24 cellular contexts compared by ENCODE assay signal in genomic region chr20:50433001-50433400, GRCh38.
DNase-seq lines count a peak whose midpoint lies in the region; ATAC-seq, FAIRE-seq and TF ChIP-seq lines count a peak whose summit lies in the region.
"Had no signal": no experiment of that assay in that cellular context is flagged by ENCODE, and none has a peak within 500 bp of the region (broad histone marks: within the 10 kb centered on the region; RNA-seq: fewer than 3 reads in every experiment).

No MANE protein-coding gene starts in this region.

- intact Hi-C loops in activated T-helper 1 cell treated with anti-CD3 and anti-CD28 coated beads, Interleukin-12 subunit alpha, Interleukin-12 subunit beta, Interleukin-2, Interleukin-4 antibody, amounts not matched to agents 30 ng/mL and 10 ng/mL and 1 ng/mL, durations not matched to agents 14 hours and 24 hours and 36 hours (cut with micrococcal nuclease) = no loop called here

- H3K27me3 ChIP-seq in endodermal cell (ENCODE audit: control insufficient read depth, insufficient read depth, low read length, poor library complexity, severe bottlenecking) = no peaks in the 10 kb centered on the region
- no peaks in the 10 kb centered on the region for H3K27me3 ChIP-seq in trophoblast cell (ENCODE audit: insufficient read depth, low read length)
- H3K27me3 ChIP-seq: SJCRH30 had no signal

- POLR2A ChIA-PET in A549 (lab: Yijun Ruan, JAX) = no interaction called here
- POLR2A ChIA-PET in RWPE1 (lab: Yijun Ruan, JAX; ENCODE audit: low non-redundant PET) = interaction anchor here (0.6 kb wide), 1 partner anchor 111 kb away, joined by 3 read pairs; no protein-coding TSS in a partner anchor

- H3K27me3 Mint-ChIP-seq in endodermal cell (ENCODE audit: insufficient read depth) = no peaks in the 10 kb centered on the region
- H3K27me3 Mint-ChIP-seq in activated T-helper 1 cell treated with anti-CD3 and anti-CD28 coated beads, Interleukin-12 subunit alpha, Interleukin-12 subunit beta, Interleukin-2, Interleukin-4 antibody, amounts not matched to agents 30 ng/mL and 10 ng/mL and 1 ng/mL, durations not matched to agents 14 hours and 24 hours and 36 hours (ENCODE audit: insufficient read depth) = peaks cover 11% of the 10 kb centered on the region

- no peaks in the 10 kb centered on the region for H3K9me3 Mint-ChIP-seq in endodermal cell
- no peaks in the 10 kb centered on the region for H3K9me3 Mint-ChIP-seq in activated T-helper 1 cell treated with anti-CD3 and anti-CD28 coated beads, Interleukin-12 subunit alpha, Interleukin-12 subunit beta, Interleukin-2, Interleukin-4 antibody, amounts not matched to agents 30 ng/mL and 10 ng/mL and 1 ng/mL, durations not matched to agents 14 hours and 24 hours and 36 hours
- H3K9me3 Mint-ChIP-seq: CD8-positive, alpha-beta memory T cell; HFFc6 had no signal

- CTCF ChIA-PET in A549 (lab: Yijun Ruan, JAX) (interaction anchor here (0.9 to 1.2 kb wide), 3 partner anchors 10 to 34 kb away, joined by 3 to 4 read pairs (median 4); no protein-coding TSS in a partner anchor), RWPE1 (lab: Yijun Ruan, JAX) (interaction anchor here (0.6 kb wide), 1 partner anchor 254 kb away, joined by 3 read pairs; no protein-coding TSS in a partner anchor)

- DNase-seq in A549 (ENCODE audit: low read depth in 1 of 2, low spot score in 1 of 2) (no peak), RWPE1 (ENCODE audit: low spot score) (no peak), endodermal cell (no peak), trophoblast cell (no peak)
- DNase-seq in activated T-helper 1 cell treated with anti-CD3 and anti-CD28 coated beads, Interleukin-12 subunit alpha, Interleukin-12 subunit beta, Interleukin-2, Interleukin-4 antibody, amounts not matched to agents 30 ng/mL and 10 ng/mL and 1 ng/mL, durations not matched to agents 14 hours and 24 hours and 36 hours (ENCODE audit: low spot score) = no peak
- DNase-seq: 8988T; CD8-positive, alpha-beta memory T cell; DMS53; GDM1; HFFc6; KG1; NCI-H1694; NCI-H2081; NCI-H2171; NCI-H345; NCI-H524; NCI-H774; NK-92 treated with Interleukin-12 subunit alpha and Interleukin-12 subunit beta, amount 100 ng/mL, for 24 hours had no signal

- ATAC-seq in A549 (no peak), GM18505 (IDR thresholded peaks at IDR 0.05; ENCODE audit: unreplicated experiment) (no peak), esophagus mucosa (no peak)
- ATAC-seq: Panc1 had no signal

- no peak overlapping the region for H3K18ac ChIP-seq in trophoblast cell (ENCODE audit: low read length)

- no peaks in the 10 kb centered on the region for H3K79me1 ChIP-seq in trophoblast cell (ENCODE audit: low read length)

- H4K8ac ChIP-seq in trophoblast cell (ENCODE audit: low read depth, low read length) = no peak overlapping the region

- H4K12ac ChIP-seq in trophoblast cell (ENCODE audit: low read depth, low read length) = no peak overlapping the region

- H3K27ac ChIP-seq in A549 (peak overlapping the region; percentile 90 to 94), RWPE1 (peak overlapping the region; percentile 100), endodermal cell (ENCODE audit: low read depth, low read length) (no peak overlapping the region), trophoblast cell (ENCODE audit: low read depth, low read length) (no peak overlapping the region)
- H3K27ac ChIP-seq: C4-2B, SJCRH30 had no signal

- H3K9me3 ChIP-seq in A549 = no peaks in the 10 kb centered on the region
- no peaks in the 10 kb centered on the region for H3K9me3 ChIP-seq in endodermal cell (ENCODE audit: control insufficient read depth, low read length)
- H3K9me3 ChIP-seq in trophoblast cell (ENCODE audit: insufficient read depth, low read depth, low read length) = no peaks in the 10 kb centered on the region
- H3K9me3 ChIP-seq: SJCRH30 had no signal

- no peak overlapping the region for H2AFZ ChIP-seq in trophoblast cell (ENCODE audit: insufficient read depth, low read length, poor library complexity)

- 94% methylated on average over 3 of the region's 3 CpGs for WGBS in A549 (ENCODE audit: missing lambda C conversion rate)
- WGBS in endodermal cell (ENCODE audit: insufficient coverage in 1 of 2, insufficient read length in 1 of 2), 2 experiments = 95 to 100% methylated on average over 3 of the region's 3 CpGs
- no CpG with 5 or more reads among the region's 3 CpGs for WGBS in trophoblast cell (ENCODE audit: extremely low coverage, insufficient coverage, insufficient read length)

- H3K36me3 ChIP-seq in endodermal cell (ENCODE audit: control insufficient read depth, insufficient read depth, low read length) = no peaks in the 10 kb centered on the region
- no peaks in the 10 kb centered on the region for H3K36me3 ChIP-seq in trophoblast cell (ENCODE audit: control insufficient read depth in 1 of 2, insufficient read depth in 2 of 2, low read length in 2 of 2)
- H3K36me3 ChIP-seq: SJCRH30 had no signal

- TF ChIP-seq RAD21 in A549 (conservative IDR thresholded peaks at IDR 0.05 in 1 of 2, IDR thresholded peaks at IDR 0.05 in 1 of 2) = no peak

- no peak overlapping the region for H3K23ac ChIP-seq in trophoblast cell (ENCODE audit: low read length)

- no peak overlapping the region for H2BK120ac ChIP-seq in trophoblast cell (ENCODE audit: insufficient read depth, low read length, poor library complexity)

- TF ChIP-seq POLR2A in A549 (IDR thresholded peaks at IDR 0.05; ENCODE audit: low read length) (no peak), GM18505 (IDR thresholded peaks at IDR 0.05; ENCODE audit: borderline replicate concordance, extremely low read depth, insufficient read depth, insufficient read length) (no peak)

- no peak for FAIRE-seq in A549 (lab: Jason Lieb, UNC)
- FAIRE-seq: D721Med had no signal

- H3K4me2 ChIP-seq in A549 (no peak overlapping the region), trophoblast cell (ENCODE audit: low read length) (no peak overlapping the region)

- H2AK5ac ChIP-seq in trophoblast cell (ENCODE audit: low read length) = no peak overlapping the region

- H3K4ac ChIP-seq in trophoblast cell (ENCODE audit: low read depth, low read length) = no peak overlapping the region

- no peak overlapping the region for H2BK5ac ChIP-seq in trophoblast cell (ENCODE audit: low read depth, low read length, poor library complexity)

- no peak for TF ChIP-seq CTCF in A549 (IDR thresholded peaks at IDR 0.05)
- no peak for TF ChIP-seq CTCF in RWPE1 (conservative IDR thresholded peaks at IDR 0.05; ENCODE audit: low read depth)
- no peak for TF ChIP-seq CTCF in endodermal cell (conservative IDR thresholded peaks at IDR 0.05)

- TF ChIP-seq EP300 in A549 (IDR thresholded peaks at IDR 0.05) = no peak

- no peak overlapping the region for H3K9ac ChIP-seq in endodermal cell (ENCODE audit: extremely low read depth, low read length, poor library complexity, severe bottlenecking)
- no peak overlapping the region for H3K9ac ChIP-seq in trophoblast cell (ENCODE audit: low read length)

- H3K27ac Mint-ChIP-seq in endodermal cell = peak overlapping the region; percentile 15
- no peak overlapping the region for H3K27ac Mint-ChIP-seq in activated T-helper 1 cell treated with anti-CD3 and anti-CD28 coated beads, Interleukin-12 subunit alpha, Interleukin-12 subunit beta, Interleukin-2, Interleukin-4 antibody, amounts not matched to agents 30 ng/mL and 10 ng/mL and 1 ng/mL, durations not matched to agents 14 hours and 24 hours and 36 hours
- H3K27ac Mint-ChIP-seq: HFFc6 had no signal

- H3K4me3 Mint-ChIP-seq in endodermal cell = no peak overlapping the region
- H3K4me3 Mint-ChIP-seq in activated T-helper 1 cell treated with anti-CD3 and anti-CD28 coated beads, Interleukin-12 subunit alpha, Interleukin-12 subunit beta, Interleukin-2, Interleukin-4 antibody, amounts not matched to agents 30 ng/mL and 10 ng/mL and 1 ng/mL, durations not matched to agents 14 hours and 24 hours and 36 hours = no peak overlapping the region
- H3K4me3 Mint-ChIP-seq: CD8-positive, alpha-beta memory T cell; HFFc6 had no signal

- no peaks in the 10 kb centered on the region for H3K79me2 ChIP-seq in trophoblast cell (ENCODE audit: control insufficient read depth, insufficient read depth, low read length, poor library complexity)

- H4K91ac ChIP-seq in trophoblast cell (ENCODE audit: low read depth, low read length) = no peak overlapping the region

- no peak overlapping the region for H3K4me3 ChIP-seq in A549
- H3K4me3 ChIP-seq in endodermal cell (ENCODE audit: low read length) = no peak overlapping the region
- H3K4me3 ChIP-seq in trophoblast cell (ENCODE audit: low read depth, low read length) = no peak overlapping the region
- H3K4me3 ChIP-seq: SJCRH30 had no signal

- no peaks in the 10 kb centered on the region for H3K36me3 Mint-ChIP-seq in endodermal cell (ENCODE audit: low read depth)
- no peaks in the 10 kb centered on the region for H3K36me3 Mint-ChIP-seq in activated T-helper 1 cell treated with anti-CD3 and anti-CD28 coated beads, Interleukin-12 subunit alpha, Interleukin-12 subunit beta, Interleukin-2, Interleukin-4 antibody, amounts not matched to agents 30 ng/mL and 10 ng/mL and 1 ng/mL, durations not matched to agents 14 hours and 24 hours and 36 hours (ENCODE audit: low read depth)
- H3K36me3 Mint-ChIP-seq: CD8-positive, alpha-beta memory T cell had no signal

- peaks cover 12% of the 10 kb centered on the region for H3K4me1 Mint-ChIP-seq in endodermal cell
- H3K4me1 Mint-ChIP-seq in activated T-helper 1 cell treated with anti-CD3 and anti-CD28 coated beads, Interleukin-12 subunit alpha, Interleukin-12 subunit beta, Interleukin-2, Interleukin-4 antibody, amounts not matched to agents 30 ng/mL and 10 ng/mL and 1 ng/mL, durations not matched to agents 14 hours and 24 hours and 36 hours (ENCODE audit: low read depth) = no peaks in the 10 kb centered on the region
- H3K4me1 Mint-ChIP-seq: CD8-positive, alpha-beta memory T cell had no signal

- H3K4me1 ChIP-seq in A549 (peaks cover 63% of the 10 kb centered on the region), endodermal cell (ENCODE audit: control insufficient read depth, insufficient read depth, low read length) (no peaks in the 10 kb centered on the region), trophoblast cell (ENCODE audit: control insufficient read depth in 1 of 2, insufficient read depth in 2 of 2, low read length in 2 of 2) (peaks cover 4 to 5% of the 10 kb centered on the region in 2 experiments)
- H3K4me1 ChIP-seq: SJCRH30 had no signal

- H3K14ac ChIP-seq in trophoblast cell (ENCODE audit: low read length) = no peak overlapping the region

- peak overlapping the region; percentile 50 for H2BK12ac ChIP-seq in trophoblast cell (ENCODE audit: low read length)

TF ChIP-seq in A549, 52 proteins besides CTCF, POLR2A, EP300 and RAD21:
- TF ChIP-seq ZFP36 (IDR thresholded peaks at IDR 0.05; ENCODE audit: borderline replicate concordance, partially characterized antibody) (peak; percentile 95), MAFK (IDR thresholded peaks at IDR 0.05; ENCODE audit: partially characterized antibody) (no peak)
TF ChIP-seq in A549: peak in this region for 1.

Comparison
In these comparisons a context has a peak if more than half of its experiments do, and no peak if none do; other contexts are left out.
1. H3K27ac ChIP-seq: peak in A549 (2 of 2) and RWPE1 (single experiment); none in endodermal cell (single experiment) and trophoblast cell (single experiment).